Comparison of ENCODE assay signal across 1 cellular context in the genomic region with DNA sequence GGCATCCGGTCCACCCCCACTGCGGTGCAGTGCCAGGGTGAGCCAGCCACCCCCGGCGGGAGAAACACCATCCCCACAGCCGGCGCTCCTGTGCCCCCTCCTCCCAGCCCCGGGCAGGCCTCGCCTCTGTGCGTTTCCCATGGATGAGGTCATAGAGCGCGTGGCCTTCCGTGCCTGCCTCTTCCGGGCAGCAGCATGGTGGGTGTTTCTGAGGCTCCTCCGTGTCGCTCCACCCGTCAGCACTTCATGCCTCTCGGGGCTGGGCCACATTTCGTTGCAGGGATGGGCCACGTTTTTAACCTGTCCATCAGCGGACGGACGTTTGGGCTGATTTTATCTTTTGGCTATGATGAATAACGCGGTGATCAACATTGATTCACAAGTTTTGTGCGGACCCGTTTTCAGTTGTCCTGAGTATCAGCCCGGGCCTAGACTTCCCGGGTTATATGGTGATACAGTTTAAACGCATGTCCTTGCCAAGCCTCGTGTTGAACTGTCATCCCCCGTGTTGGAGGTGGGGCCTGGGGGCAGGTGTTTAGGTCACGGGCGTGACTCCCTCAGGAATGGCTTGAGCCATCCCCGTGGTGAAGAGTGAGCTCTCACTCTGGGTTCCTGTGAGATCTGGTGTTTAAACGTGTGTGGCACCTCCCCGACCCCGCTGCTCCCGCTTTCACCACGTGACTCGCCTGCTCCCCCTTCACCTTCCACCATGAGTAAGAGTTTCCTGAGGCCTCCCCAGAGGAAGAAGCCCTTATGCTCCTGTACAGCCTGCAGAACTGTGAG.
TF ChIP-seq lines count a peak whose summit lies in the region.

No MANE protein-coding gene starts in this region.

TF ChIP-seq in HCT116, 20 proteins besides CTCF, POLR2A, EP300 and RAD21 (continued from another document):
- TF ChIP-seq, protein P1, sequence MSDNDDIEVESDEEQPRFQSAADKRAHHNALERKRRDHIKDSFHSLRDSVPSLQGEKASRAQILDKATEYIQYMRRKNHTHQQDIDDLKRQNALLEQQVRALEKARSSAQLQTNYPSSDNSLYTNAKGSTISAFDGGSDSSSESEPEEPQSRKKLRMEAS (IDR thresholded peaks at IDR 0.05) = no peak
- TF ChIP-seq SIN3A (IDR thresholded peaks at IDR 0.05; ENCODE audit: low read depth) (no peak), EGR1 (IDR thresholded peaks at IDR 0.05; ENCODE audit: low read depth) (no peak), SP1 (IDR thresholded peaks at IDR 0.05; ENCODE audit: low read depth) (no peak), POLR2AphosphoS5 (IDR thresholded peaks at IDR 0.05; ENCODE audit: low read depth, low read length) (no peak), ZNF274 (IDR thresholded peaks at IDR 0.05; ENCODE audit: low read depth, low read length) (no peak), EZH2 (IDR thresholded peaks at IDR 0.05) (no peak), ELF1 (IDR thresholded peaks at IDR 0.05; ENCODE audit: borderline replicate concordance, low read depth) (no peak)
- TF ChIP-seq, protein P2, sequence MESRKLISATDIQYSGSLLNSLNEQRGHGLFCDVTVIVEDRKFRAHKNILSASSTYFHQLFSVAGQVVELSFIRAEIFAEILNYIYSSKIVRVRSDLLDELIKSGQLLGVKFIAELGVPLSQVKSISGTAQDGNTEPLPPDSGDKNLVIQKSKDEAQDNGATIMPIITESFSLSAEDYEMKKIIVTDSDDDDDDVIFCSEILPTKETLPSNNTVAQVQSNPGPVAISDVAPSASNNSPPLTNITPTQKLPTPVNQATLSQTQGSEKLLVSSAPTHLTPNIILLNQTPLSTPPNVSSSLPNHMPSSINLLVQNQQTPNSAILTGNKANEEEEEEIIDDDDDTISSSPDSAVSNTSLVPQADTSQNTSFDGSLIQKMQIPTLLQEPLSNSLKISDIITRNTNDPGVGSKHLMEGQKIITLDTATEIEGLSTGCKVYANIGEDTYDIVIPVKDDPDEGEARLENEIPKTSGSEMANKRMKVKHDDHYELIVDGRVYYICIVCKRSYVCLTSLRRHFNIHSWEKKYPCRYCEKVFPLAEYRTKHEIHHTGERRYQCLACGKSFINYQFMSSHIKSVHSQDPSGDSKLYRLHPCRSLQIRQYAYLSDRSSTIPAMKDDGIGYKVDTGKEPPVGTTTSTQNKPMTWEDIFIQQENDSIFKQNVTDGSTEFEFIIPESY (IDR thresholded peaks at IDR 0.05; ENCODE audit: extremely low read depth, insufficient replicate concordance, low read length) = no peak
- TF ChIP-seq, protein P3, sequence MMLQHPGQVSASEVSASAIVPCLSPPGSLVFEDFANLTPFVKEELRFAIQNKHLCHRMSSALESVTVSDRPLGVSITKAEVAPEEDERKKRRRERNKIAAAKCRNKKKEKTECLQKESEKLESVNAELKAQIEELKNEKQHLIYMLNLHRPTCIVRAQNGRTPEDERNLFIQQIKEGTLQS (IDR thresholded peaks at IDR 0.05) = no peak
